In genomic region chr5:107665036-107665435, GRCh38 we compare ENCODE assay signal across 20 cellular contexts. TPM values are rescaled to one million over a fixed set of nuclear protein-coding genes. Genes with fewer than 3 reads are reported as not detected.
DNase-seq lines count a peak whose midpoint lies in the region; ATAC-seq and TF ChIP-seq lines count a peak whose summit lies in the region.
"Had no signal": no experiment of that assay in that cellular context is flagged by ENCODE, and none has a peak within 500 bp of the region (broad histone marks: within the 10 kb centered on the region; RNA-seq: fewer than 3 reads in every experiment).

No MANE protein-coding gene starts in this region.

- no peaks in the 10 kb centered on the region for H3K36me3 Mint-ChIP-seq in brain
- peaks cover 11% of the 10 kb centered on the region for H3K36me3 Mint-ChIP-seq in neural progenitor cell
- H3K36me3 Mint-ChIP-seq: CD4-positive, alpha-beta memory T cell had no signal

- H3K27ac ChIP-seq in C4-2B (peak overlapping the region; percentile 77; the same call in 1 of the 2 replicates), HEK293 (ENCODE audit: extremely low read depth, low read depth, low read length) (no peak overlapping the region), neural progenitor cell (peak overlapping the region; percentile 64), SJCRH30 (no peak overlapping the region)

- no peak overlapping the region for H2AFZ ChIP-seq in neural progenitor cell (replicated peaks)
- H2AFZ ChIP-seq: GM23338 had no signal

- H3K4me3 ChIP-seq in HEK293 (ENCODE audit: low read depth, low read length) (no peak overlapping the region), neural progenitor cell (peak overlapping the region; percentile 97), SJCRH30 (no peak overlapping the region)
- H3K4me3 ChIP-seq: GM23338 had no signal

- peak; percentile 77 for DNase-seq in neural progenitor cell (ENCODE audit: low spot score)
- no peak for DNase-seq in pons (ENCODE audit: low spot score)
- no peak for DNase-seq in SJCRH30
- DNase-seq: ACHN; CD4-positive, alpha-beta memory T cell; DND-41; HFFc6; Karpas-422; NCI-H1436; NCI-H2029 treated with DMSO at 0.1 percent for 48 hours; NCI-H345; NCI-H748 treated with DMSO at 0.1 percent for 48 hours; Right ventricle myocardium superior had no signal

- H3K27ac Mint-ChIP-seq in brain (peak overlapping the region in 1 of 5 experiments; percentile 6), neural progenitor cell (no peak overlapping the region)
- H3K27ac Mint-ChIP-seq: CD4-positive, alpha-beta memory T cell; GM23338; HFFc6 had no signal

- CTCF ChIA-PET in HEK293 (lab: Yijun Ruan, JAX): interaction anchor here (0.7 to 1.8 kb wide), 2 partner anchors 92 to 94 kb away, joined by 3 to 10 read pairs; no protein-coding TSS in a partner anchor

- POLR2A ChIA-PET in HEK293 (lab: Yijun Ruan, JAX): no interaction called here

- no peaks in the 10 kb centered on the region for H3K36me3 ChIP-seq in HEK293 (ENCODE audit: control insufficient read depth in 2 of 2, insufficient read depth in 1 of 2, low read length in 2 of 2)
- peaks cover 18% of the 10 kb centered on the region for H3K36me3 ChIP-seq in neural progenitor cell
- peaks cover 21% of the 10 kb centered on the region for H3K36me3 ChIP-seq in SJCRH30

- peak overlapping the region; percentile 97 for H3K4me2 ChIP-seq in neural progenitor cell
- H3K4me2 ChIP-seq: GM23338 had no signal

- H3K9ac ChIP-seq in neural progenitor cell: no peak overlapping the region

- peaks cover 50% of the 10 kb centered on the region for H3K27me3 Mint-ChIP-seq in brain
- no peaks in the 10 kb centered on the region for H3K27me3 Mint-ChIP-seq in neural progenitor cell (ENCODE audit: insufficient read depth, low read depth)

- H3K4me1 ChIP-seq in HEK293 (ENCODE audit: control insufficient read depth, insufficient read depth, low read length) (peaks cover 34% of the 10 kb centered on the region), neural progenitor cell (peaks cover 77% of the 10 kb centered on the region), SJCRH30 (no peaks in the 10 kb centered on the region)

- no peak for ATAC-seq in HG03108 (IDR thresholded peaks at IDR 0.05; ENCODE audit: unreplicated experiment)
- ATAC-seq: GM23338, Panc1, SK-N-SH treated with all-trans-retinoic acid at 6 μM for 48 hours had no signal

- H3K79me2 ChIP-seq in neural progenitor cell (ENCODE audit: low read depth): peaks cover 100% of the 10 kb centered on the region

- TF ChIP-seq CTCF in C4-2B (conservative IDR thresholded peaks at IDR 0.05) (no peak), HEK293 (tag by site-specific recombination; IDR thresholded peaks at IDR 0.05) (no peak), brain (conservative IDR thresholded peaks at IDR 0.05) (no peak), neural progenitor cell (IDR thresholded peaks at IDR 0.05) (no peak)

- H3K27me3 ChIP-seq in neural progenitor cell (no peaks in the 10 kb centered on the region), SJCRH30 (no peaks in the 10 kb centered on the region)

- H3K9me3 ChIP-seq in HEK293 (ENCODE audit: control insufficient read depth, insufficient read depth, low read depth, low read length): no peaks in the 10 kb centered on the region
- no peaks in the 10 kb centered on the region for H3K9me3 ChIP-seq in neural progenitor cell (ENCODE audit: low read depth)
- no peaks in the 10 kb centered on the region for H3K9me3 ChIP-seq in SJCRH30 (replicated peaks)

- peak overlapping the region in 3 of 5 experiments; percentile 15 to 64 (median 48) for H3K4me3 Mint-ChIP-seq in brain
- H3K4me3 Mint-ChIP-seq in neural progenitor cell: peak overlapping the region; percentile 65
- H3K4me3 Mint-ChIP-seq: CD4-positive, alpha-beta memory T cell; GM23338; HFFc6 had no signal

- H3K9me3 Mint-ChIP-seq in brain: no peaks in the 10 kb centered on the region
- H3K9me3 Mint-ChIP-seq in neural progenitor cell: no peaks in the 10 kb centered on the region
- H3K9me3 Mint-ChIP-seq: CD4-positive, alpha-beta memory T cell; GM23338; HFFc6 had no signal

- H3F3A ChIP-seq in neural progenitor cell (ENCODE audit: low read depth): peaks cover 63% of the 10 kb centered on the region

- H3K4me1 Mint-ChIP-seq in brain (peaks cover 44% of the 10 kb centered on the region), neural progenitor cell (peaks cover 59% of the 10 kb centered on the region)

- peaks cover 100% of the 10 kb centered on the region for H4K20me1 ChIP-seq in neural progenitor cell (ENCODE audit: low read depth)

TF ChIP-seq in HEK293, 187 proteins besides CTCF, POLR2A, EP300 and RAD21:
- TF ChIP-seq ZNF239 (tag by site-specific recombination; IDR thresholded peaks at IDR 0.05) (no peak), ZNF707 (tag by site-specific recombination; IDR thresholded peaks at IDR 0.05) (no peak), GLI2 (tag by site-specific recombination; IDR thresholded peaks at IDR 0.05; ENCODE audit: borderline replicate concordance, low read depth) (no peak), ZNF292 (tag by site-specific recombination; IDR thresholded peaks at IDR 0.05; ENCODE audit: borderline replicate concordance, low read depth) (no peak), ZIC2 (tag by site-specific recombination; IDR thresholded peaks at IDR 0.05) (peak; percentile 44; the same call in 1 of the 2 replicates), ELK4 (IDR thresholded peaks at IDR 0.05; ENCODE audit: borderline replicate concordance, low read depth, low read length) (no peak), ZNF561 (tag by site-specific recombination; IDR thresholded peaks at IDR 0.05; ENCODE audit: borderline replicate concordance) (0 out of 2 replicates have a peak, but pooled peaks have one; percentile 25), ZNF639 (tag by site-specific recombination; IDR thresholded peaks at IDR 0.05) (no peak), ZNF76 (tag by site-specific recombination; IDR thresholded peaks at IDR 0.05; ENCODE audit: borderline replicate concordance, low read depth) (no peak)
- TF ChIP-seq, protein P1, sequence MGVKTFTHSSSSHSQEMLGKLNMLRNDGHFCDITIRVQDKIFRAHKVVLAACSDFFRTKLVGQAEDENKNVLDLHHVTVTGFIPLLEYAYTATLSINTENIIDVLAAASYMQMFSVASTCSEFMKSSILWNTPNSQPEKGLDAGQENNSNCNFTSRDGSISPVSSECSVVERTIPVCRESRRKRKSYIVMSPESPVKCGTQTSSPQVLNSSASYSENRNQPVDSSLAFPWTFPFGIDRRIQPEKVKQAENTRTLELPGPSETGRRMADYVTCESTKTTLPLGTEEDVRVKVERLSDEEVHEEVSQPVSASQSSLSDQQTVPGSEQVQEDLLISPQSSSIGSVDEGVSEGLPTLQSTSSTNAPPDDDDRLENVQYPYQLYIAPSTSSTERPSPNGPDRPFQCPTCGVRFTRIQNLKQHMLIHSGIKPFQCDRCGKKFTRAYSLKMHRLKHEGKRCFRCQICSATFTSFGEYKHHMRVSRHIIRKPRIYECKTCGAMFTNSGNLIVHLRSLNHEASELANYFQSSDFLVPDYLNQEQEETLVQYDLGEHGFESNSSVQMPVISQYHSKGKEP (tag by site-specific recombination; IDR thresholded peaks at IDR 0.05): no peak
- TF ChIP-seq, protein P2, sequence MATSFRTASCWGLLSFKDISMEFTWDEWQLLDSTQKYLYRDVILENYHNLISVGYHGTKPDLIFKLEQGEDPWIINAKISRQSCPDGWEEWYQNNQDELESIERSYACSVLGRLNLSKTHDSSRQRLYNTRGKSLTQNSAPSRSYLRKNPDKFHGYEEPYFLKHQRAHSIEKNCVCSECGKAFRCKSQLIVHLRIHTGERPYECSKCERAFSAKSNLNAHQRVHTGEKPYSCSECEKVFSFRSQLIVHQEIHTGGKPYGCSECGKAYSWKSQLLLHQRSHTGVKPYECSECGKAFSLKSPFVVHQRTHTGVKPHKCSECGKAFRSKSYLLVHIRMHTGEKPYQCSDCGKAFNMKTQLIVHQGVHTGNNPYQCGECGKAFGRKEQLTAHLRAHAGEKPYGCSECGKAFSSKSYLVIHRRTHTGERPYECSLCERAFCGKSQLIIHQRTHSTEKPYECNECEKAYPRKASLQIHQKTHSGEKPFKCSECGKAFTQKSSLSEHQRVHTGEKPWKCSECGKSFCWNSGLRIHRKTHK (tag by site-specific recombination; IDR thresholded peaks at IDR 0.05): no peak

RNA-seq across cellular contexts. Expression of gene EFNA5, which starts 5.7 kb away (rescaled TPM):
- polyA plus RNA-seq in brain (ENCODE audit: insufficient read depth, low read depth, low replicate concordance): 2.0 TPM
- total RNA-seq in neural progenitor cell (ENCODE audit: low replicate concordance): 70.5 and 105 TPM in 2 replicates
- total RNA-seq in SJCRH30 (2014; rRNA removed; shearing (Covaris generic)): 32.7 and 41.3 TPM in 2 replicates
- total RNA-seq: CD4-positive, alpha-beta memory T cell had no signal
- polyA plus RNA-seq: CD4-positive, alpha-beta memory T cell had no signal

Comparison
In these comparisons a context has a peak if more than half of its experiments do, and no peak if none do; other contexts are left out.
1. H3K27ac ChIP-seq: peak in C4-2B (single experiment) and neural progenitor cell (single experiment); none in HEK293 (single experiment) and SJCRH30 (single experiment).